In the genomic region with DNA sequence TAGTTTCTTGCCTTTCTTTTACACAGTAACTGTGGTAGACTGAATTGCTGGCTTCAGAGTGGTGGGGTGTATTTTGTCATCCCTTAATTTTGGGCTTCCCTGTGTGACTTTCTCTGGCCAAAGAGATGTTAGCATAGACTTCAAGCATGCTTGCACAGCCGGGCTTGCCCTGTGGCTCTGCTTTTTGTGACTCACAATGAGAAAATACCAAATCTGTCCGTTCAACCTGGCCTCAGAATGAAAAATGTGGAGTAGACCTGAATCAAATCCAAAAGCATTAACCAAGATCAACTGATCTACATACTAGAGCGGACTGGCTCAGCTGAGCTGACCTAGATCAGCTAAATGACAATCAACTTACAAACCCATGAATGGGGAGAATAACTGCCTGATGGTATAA, we compare ENCODE assay signal across 18 cellular contexts. TPM values are rescaled to one million over a fixed set of nuclear protein-coding genes. Genes with fewer than 3 reads are reported as not detected.
DNase-seq lines count a peak whose midpoint lies in the region; ATAC-seq, FAIRE-seq and TF ChIP-seq lines count a peak whose summit lies in the region.
"Had no signal": no experiment of that assay in that cellular context is flagged by ENCODE, and none has a peak within 500 bp of the region (broad histone marks: within the 10 kb centered on the region; RNA-seq: fewer than 3 reads in every experiment).

No MANE protein-coding gene starts in this region.

- TF ChIP-seq EP300 in HepG2 (IDR thresholded peaks at IDR 0.05; ENCODE audit: low read depth in 2 of 2, low read length in 2 of 2), result no peak
- no peak for TF ChIP-seq EP300 in HepG2 (CRISPR knock-in tag; IDR thresholded peaks at IDR 0.05; ENCODE audit: borderline replicate concordance)

- TF ChIP-seq CTCF in MCF 10A (IDR thresholded peaks at IDR 0.05; ENCODE audit: unreplicated experiment), result no peak
- TF ChIP-seq CTCF in breast epithelium (IDR thresholded peaks at IDR 0.05), result no peak
- TF ChIP-seq CTCF in astrocyte of the spinal cord (IDR thresholded peaks at IDR 0.05; ENCODE audit: low read depth, low read length), result no peak
- no peak for TF ChIP-seq CTCF in HepG2 (CRISPR knock-in tag; IDR thresholded peaks at IDR 0.05)

- H3K36me3 ChIP-seq in breast epithelium, result no peaks in the 10 kb centered on the region
- H3K36me3 ChIP-seq in HepG2 (replicated peaks in 1 of 2; ENCODE audit: control insufficient read depth in 1 of 2, insufficient read depth in 2 of 2, low read length in 2 of 2), result no peaks in the 10 kb centered on the region
- H3K36me3 ChIP-seq: BLaER1 had no signal

- H3K27me3 ChIP-seq in breast epithelium (no peaks in the 10 kb centered on the region), HepG2 (ENCODE audit: control insufficient read depth in 1 of 2, insufficient read depth in 2 of 2, low read length in 2 of 2) (no peaks in the 10 kb centered on the region)
- H3K27me3 ChIP-seq: BLaER1 had no signal

- POLR2A ChIA-PET in MCF 10A (lab: Yijun Ruan, JAX) (no interaction called here), HepG2 (lab: Yijun Ruan, JAX) (no interaction called here)

- H3K27ac ChIP-seq in breast epithelium (no peak overlapping the region), HepG2 (ENCODE audit: extremely low read length, insufficient read depth, low read length) (no peak overlapping the region)
- H3K27ac ChIP-seq: 22Rv1, BLaER1, GM23248 had no signal

- peak; percentile 15 for DNase-seq in MCF 10A (ENCODE audit: unreplicated experiment)
- no peak for DNase-seq in breast epithelium (ENCODE audit: low spot score in 2 of 2)
- DNase-seq in RPMI7951 (ENCODE audit: low read depth), result peak; percentile 17
- peak; percentile 66 for DNase-seq in astrocyte of the spinal cord (ENCODE audit: low read depth, low spot score)
- peak; percentile 5 for DNase-seq in kidney tubule cell (ENCODE audit: low spot score)
- no peak for DNase-seq in NCI-H2171 treated with DMSO at 0.1 percent for 48 hours (lab: John Stamatoyannopoulos, UW)
- no peak for DNase-seq in HepG2 (ENCODE audit: low spot score)
- no peak for DNase-seq in GOT3 (lab: John Stamatoyannopoulos, UW)
- DNase-seq: AML-193; Caco-2; CD8-positive, alpha-beta memory T cell; DND-41; GF-D8; GM23248; H9 had no signal

- no peaks in the 10 kb centered on the region for H3K4me1 Mint-ChIP-seq in MCF 10A (ENCODE audit: insufficient read depth, unreplicated experiment)
- H3K4me1 Mint-ChIP-seq: CD8-positive, alpha-beta memory T cell; H9 had no signal

- H3K4me3 ChIP-seq in breast epithelium (no peak overlapping the region), astrocyte of the spinal cord (ENCODE audit: low read depth, low read length) (no peak overlapping the region), HepG2 (replicated peaks in 1 of 3; ENCODE audit: insufficient read depth in 1 of 3, low read depth in 2 of 3, low read length in 3 of 3) (no peak overlapping the region)
- H3K4me3 ChIP-seq: BLaER1, GM23248 had no signal

- no peak overlapping the region for H3K4me2 ChIP-seq in HepG2 (ENCODE audit: low read depth, low read length)
- H3K4me2 ChIP-seq: BLaER1 had no signal

- ATAC-seq in HepG2, result no peak

- H3K9ac ChIP-seq in HepG2 (ENCODE audit: insufficient read depth, low read depth, low read length), result no peak overlapping the region
- H3K9ac ChIP-seq: BLaER1, GM23248 had no signal

- H3K27me3 Mint-ChIP-seq in MCF 10A (ENCODE audit: insufficient read depth, unreplicated experiment), result peaks cover 11% of the 10 kb centered on the region

- CTCF ChIA-PET in MCF 10A (lab: Yijun Ruan, JAX), result no interaction called here
- CTCF ChIA-PET in HepG2 (lab: Yijun Ruan, JAX; ENCODE audit: low intra/inter-chr PET ratio, low total read pairs), result no interaction called here

- WGBS in HepG2 (ENCODE audit: low lambda C conversion rate), result 0% methylated on average over 3 of the region's 3 CpGs

- no peak for TF ChIP-seq RAD21 in HepG2 (CRISPR knock-in tag; IDR thresholded peaks at IDR 0.05)

- intact Hi-C loops in MCF 10A (cut with micrococcal nuclease), result no loop called here
- intact Hi-C loops in breast epithelium (cut with DNase I; ENCODE audit: low total_unique reads), result no loop called here
- intact Hi-C loops in HepG2 (cut with micrococcal nuclease; ENCODE audit: unreplicated experiment), result no loop called here

- no peaks in the 10 kb centered on the region for H3K4me1 ChIP-seq in breast epithelium
- no peaks in the 10 kb centered on the region for H3K4me1 ChIP-seq in HepG2 (ENCODE audit: insufficient read depth, low read length)
- H3K4me1 ChIP-seq: BLaER1, Caco-2 had no signal

- H4K20me1 ChIP-seq in HepG2 (ENCODE audit: insufficient read depth, low read length), result no peaks in the 10 kb centered on the region
- H4K20me1 ChIP-seq: BLaER1 had no signal

- H3K4me3 Mint-ChIP-seq in MCF 10A (ENCODE audit: unreplicated experiment), result no peak overlapping the region
- H3K4me3 Mint-ChIP-seq: CD8-positive, alpha-beta memory T cell; H9 had no signal

- H3K9me3 ChIP-seq in breast epithelium (peaks cover 2 to 10% of the 10 kb centered on the region in 2 donors), HepG2 (ENCODE audit: low read length) (no peaks in the 10 kb centered on the region)
- H3K9me3 ChIP-seq: Caco-2 had no signal

- H2AFZ ChIP-seq in HepG2 (ENCODE audit: low read length), result no peak overlapping the region
- H2AFZ ChIP-seq: GM23248 had no signal

- no peaks in the 10 kb centered on the region for H3K36me3 Mint-ChIP-seq in MCF 10A (ENCODE audit: insufficient read depth, unreplicated experiment)
- H3K36me3 Mint-ChIP-seq: CD8-positive, alpha-beta memory T cell had no signal

- BruUV-seq in MCF 10A (replicated peaks; lab: Mats Ljungman, UMichigan) (no TSS peak), HepG2 (replicated peaks; lab: Mats Ljungman, UMichigan) (no TSS peak)

- H3K27ac Mint-ChIP-seq in MCF 10A (ENCODE audit: low read depth, unreplicated experiment), result no peak overlapping the region
- H3K27ac Mint-ChIP-seq: CD8-positive, alpha-beta memory T cell; H9 had no signal

- H3K79me2 ChIP-seq in HepG2 (ENCODE audit: insufficient read depth, low read length), result no peaks in the 10 kb centered on the region

- in situ Hi-C loops in astrocyte of the spinal cord (cut with HindIII; ENCODE audit: low sequenced_read_pairs), result no loop called here
- in situ Hi-C loops in HepG2 (cut with HindIII; ENCODE audit: extremely low pct_ligation_motif_present, low pct_unique_long_range_greater_than_20kb), result no loop called here

- FAIRE-seq in HepG2 (lab: Jason Lieb, UNC), result no peak
- FAIRE-seq: GM18507 had no signal

- H3K9me3 Mint-ChIP-seq in MCF 10A (ENCODE audit: unreplicated experiment), result no peaks in the 10 kb centered on the region

- TF ChIP-seq POLR2A in breast epithelium (IDR thresholded peaks at IDR 0.05), result no peak
- TF ChIP-seq POLR2A in HepG2 (IDR thresholded peaks at IDR 0.05; ENCODE audit: insufficient read depth in 1 of 2, low read depth in 2 of 2, low read length in 2 of 2), result no peak

TF ChIP-seq in HepG2, 621 proteins besides CTCF, POLR2A, EP300 and RAD21 (continues in another document):
- TF ChIP-seq POLR2AphosphoS5 (IDR thresholded peaks at IDR 0.05; ENCODE audit: low read depth, low read length) (no peak), ZNF512 (CRISPR knock-in tag; IDR thresholded peaks at IDR 0.05) (no peak), RCOR2 (CRISPR knock-in tag; IDR thresholded peaks at IDR 0.05) (no peak)

RNA-seq across cellular contexts. Expression of gene PLAAT1, which starts 51.4 kb away (rescaled TPM):
- 0.93 and 1.0 TPM in 2 replicates for total RNA-seq in MCF 10A (2022)
- 1 to 10 TPM in 1 of 3 donors, under 1 TPM in 2; 0.32 to 1.5 (median 0.66) TPM for total RNA-seq in breast epithelium
- not detected in 2 replicates for total RNA-seq in RPMI7951 (2014; rRNA removed; shearing (Covaris generic))
- not detected in 2 replicates for total RNA-seq in HepG2 (2016; rRNA removed; fragmentation: Illumina TruSeq; extraction: Trizol)
- total RNA-seq in HepG2 (2016; cell fraction: cytosol; rRNA removed; fragmentation: Illumina TruSeq; extraction: Trizol; ENCODE audit: low read depth), result not detected in 2 replicates
- total RNA-seq in HepG2 (2016; cell fraction: insoluble cytoplasmic fraction; rRNA removed; fragmentation: Illumina TruSeq; extraction: Trizol), result not detected in 2 replicates
- total RNA-seq in HepG2 (2016; cell fraction: membrane; rRNA removed; fragmentation: Illumina TruSeq; extraction: Trizol), result not detected in 2 replicates
- not detected in 2 replicates for total RNA-seq in HepG2 (2016; cell fraction: nucleus; rRNA removed; fragmentation: Illumina TruSeq; extraction: Trizol)
- polyA plus RNA-seq in HepG2 (2011; rRNA removed), result not detected in 2 replicates
- polyA plus RNA-seq in HepG2 (2011; cell fraction: cytosol; rRNA removed), result not detected in 2 replicates
- not detected in 2 replicates for polyA plus RNA-seq in HepG2 (2011; cell fraction: nucleus; rRNA removed)
- not detected in 2 replicates for polyA plus RNA-seq in HepG2 (2012)
- polyA plus RNA-seq in HepG2 (2016; cell fraction: cytosol; fragmentation: Illumina TruSeq; extraction: Trizol; ENCODE audit: low read depth), result not detected in 2 replicates
- polyA plus RNA-seq in HepG2 (2016; cell fraction: insoluble cytoplasmic fraction; fragmentation: Illumina TruSeq; extraction: Trizol; ENCODE audit: low read depth), result not detected in 2 replicates
- not detected in 2 replicates for polyA plus RNA-seq in HepG2 (2016; cell fraction: membrane; fragmentation: Illumina TruSeq; extraction: Trizol; ENCODE audit: low read depth)
- polyA plus RNA-seq in HepG2 (2016; cell fraction: nucleus; fragmentation: Illumina TruSeq; extraction: Trizol; ENCODE audit: insufficient read depth, low read depth), result not detected in 2 replicates
- not detected in 2 replicates for polyA minus RNA-seq in HepG2 (2011; rRNA and poly(A)+ RNA removed; ENCODE audit: low replicate concordance)
- not detected in 2 replicates for polyA minus RNA-seq in HepG2 (2011; cell fraction: cytosol; rRNA and poly(A)+ RNA removed)
- not detected in 2 replicates for polyA minus RNA-seq in HepG2 (2011; cell fraction: nucleus; rRNA and poly(A)+ RNA removed)
- total RNA-seq: CD8-positive, alpha-beta memory T cell; GM23248 had no signal
- polyA plus RNA-seq: CD8-positive, alpha-beta memory T cell; GM23248 had no signal

Comparison
In these comparisons a context has a peak if more than half of its experiments do, and no peak if none do; other contexts are left out.
1. DNase-seq: peak in MCF 10A (single experiment), RPMI7951 (single experiment), astrocyte of the spinal cord (single experiment) and kidney tubule cell (single experiment); none in breast epithelium (0 of 2), NCI-H2171 treated with DMSO at 0.1 percent for 48 hours (single experiment), HepG2 (single experiment) and GOT3 (single experiment).